17 cellular contexts compared by ENCODE assay signal in the genomic region with DNA sequence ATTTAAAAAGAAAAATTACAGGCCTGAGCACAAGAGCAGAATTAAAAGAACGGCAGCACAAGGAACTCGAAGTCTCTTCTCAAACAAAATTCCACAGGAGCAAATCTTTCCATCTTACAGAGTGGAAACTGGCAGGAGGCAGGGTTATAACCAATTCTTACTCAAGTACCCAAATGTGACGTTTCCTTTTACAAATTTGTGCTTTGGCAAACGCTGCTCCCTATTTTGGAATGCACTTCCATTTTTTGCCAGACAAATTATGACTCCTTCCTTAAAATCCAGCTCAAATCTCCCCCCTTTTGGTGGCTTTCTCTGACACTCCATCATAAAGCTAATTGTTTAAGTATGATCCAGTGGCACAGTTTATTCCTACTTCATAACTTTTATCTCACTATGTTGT. TPM values are rescaled to one million over a fixed set of nuclear protein-coding genes. Genes with fewer than 3 reads are reported as not detected.
DNase-seq lines count a peak whose midpoint lies in the region; ATAC-seq and TF ChIP-seq lines count a peak whose summit lies in the region.
"Had no signal": no experiment of that assay in that cellular context is flagged by ENCODE, and none has a peak within 500 bp of the region (broad histone marks: within the 10 kb centered on the region; RNA-seq: fewer than 3 reads in every experiment).

No MANE protein-coding gene starts in this region.

- peaks cover 3% of the 10 kb centered on the region for H3K36me3 ChIP-seq in adipocyte (ENCODE audit: control insufficient read depth, insufficient read depth, low read length, severe bottlenecking)
- H3K36me3 ChIP-seq: neutrophil, upper lobe of left lung had no signal

- no peaks in the 10 kb centered on the region for H3K9me3 ChIP-seq in adipocyte (ENCODE audit: control insufficient read depth, low read length)
- H3K9me3 ChIP-seq: body of pancreas, neutrophil, upper lobe of left lung had no signal

- no peak overlapping the region for H3K9ac ChIP-seq in adipocyte (ENCODE audit: low read length)

- H3K36me3 Mint-ChIP-seq in activated CD4-positive, alpha-beta memory T cell treated with anti-CD3 and anti-CD28 coated beads for 36 hours: peaks cover 2% of the 10 kb centered on the region

- DNase-seq in AG10803 (ENCODE audit: low read depth) (peak; percentile 87), adipocyte (ENCODE audit: low read depth) (peak; percentile 29), fibroblast of the conjunctiva (ENCODE audit: low read depth) (peak; percentile 26), stromal cell of bone marrow (ENCODE audit: low read depth) (peak; percentile 81), CD1c-positive myeloid dendritic cell (ENCODE audit: extremely low spot score) (no peak)
- no peak for DNase-seq in activated naive CD4-positive, alpha-beta T cell treated with Interleukin-2 at 50 U/mL for 16 hours
- DNase-seq in activated CD4-positive, alpha-beta memory T cell treated with anti-CD3 and anti-CD28 coated beads for 36 hours: no peak
- DNase-seq: activated CD4-positive, CD25-positive, alpha-beta regulatory T cell treated with anti-CD3 and anti-CD28 coated beads, Interleukin-2, amount 50 U/mL, for 72 hours; body of pancreas; dermis blood vessel endothelial cell; Kasumi-1; NCI-H1105 treated with DMSO at 0.1 percent for 48 hours; NCI-H2171 treated with DMSO at 0.1 percent for 48 hours; upper lobe of left lung had no signal

- H3K27me3 ChIP-seq in adipocyte (replicated peaks; ENCODE audit: control insufficient read depth, insufficient read depth, low read length): no peaks in the 10 kb centered on the region
- H3K27me3 ChIP-seq: body of pancreas, hepatocyte, neutrophil, upper lobe of left lung had no signal

- no peak overlapping the region for H3K4me3 ChIP-seq in AG10803 (ENCODE audit: low read length)
- H3K4me3 ChIP-seq in adipocyte (ENCODE audit: low read length): no peak overlapping the region
- H3K4me3 ChIP-seq: body of pancreas, hepatocyte, upper lobe of left lung had no signal

- CTCF ChIA-PET in activated CD4-positive, alpha-beta memory T cell treated with anti-CD3 and anti-CD28 coated beads for 36 hours (lab: Charles Lee): interaction anchor here (0.6 to 1.6 kb wide), 3 partner anchors 248 to 1163 kb away, joined by 3 read pairs; no protein-coding TSS in a partner anchor

- peaks cover 8% of the 10 kb centered on the region for H3K4me1 Mint-ChIP-seq in activated CD4-positive, alpha-beta memory T cell treated with anti-CD3 and anti-CD28 coated beads for 36 hours (ENCODE audit: low read depth)

- 0 out of 2 replicates have a peak, but pooled peaks have one; percentile 8 for TF ChIP-seq CTCF in AG10803 (conservative IDR thresholded peaks at IDR 0.05; ENCODE audit: low read length)

- H3K27me3 Mint-ChIP-seq in activated CD4-positive, alpha-beta memory T cell treated with anti-CD3 and anti-CD28 coated beads for 36 hours: no peaks in the 10 kb centered on the region

- no peaks in the 10 kb centered on the region for H3K9me3 Mint-ChIP-seq in activated CD4-positive, alpha-beta memory T cell treated with anti-CD3 and anti-CD28 coated beads for 36 hours

- no peak for ATAC-seq in GM19452 (IDR thresholded peaks at IDR 0.05; ENCODE audit: unreplicated experiment)
- ATAC-seq: body of pancreas had no signal

- POLR2A ChIA-PET in activated CD4-positive, alpha-beta memory T cell treated with anti-CD3 and anti-CD28 coated beads for 36 hours (lab: Charles Lee): no interaction called here

- H3K4me3 Mint-ChIP-seq in activated CD4-positive, alpha-beta memory T cell treated with anti-CD3 and anti-CD28 coated beads for 36 hours: no peak overlapping the region

- H3K4me1 ChIP-seq in adipocyte (ENCODE audit: control insufficient read depth, insufficient read depth, low read length): peaks cover 26% of the 10 kb centered on the region

- H3K27ac Mint-ChIP-seq in activated CD4-positive, alpha-beta memory T cell treated with anti-CD3 and anti-CD28 coated beads for 36 hours: no peak overlapping the region

- intact Hi-C loops in activated CD4-positive, alpha-beta memory T cell treated with anti-CD3 and anti-CD28 coated beads for 36 hours (cut with micrococcal nuclease): no loop called here

RNA-seq across cellular contexts. Expression of gene ERI3, which starts 7.8 kb away (rescaled TPM):
- 10 to 100 TPM; 35.7 to 37.0 TPM for total RNA-seq in activated CD4-positive, alpha-beta memory T cell treated with anti-CD3 and anti-CD28 coated beads for 36 hours

RNA-seq across cellular contexts. Expression of gene RNF220, which starts 57.8 kb away (rescaled TPM):
- total RNA-seq in activated CD4-positive, alpha-beta memory T cell treated with anti-CD3 and anti-CD28 coated beads for 36 hours: 10 to 100 TPM; 73.7 to 74.3 TPM

Comparison
In these comparisons a context has a peak if more than half of its experiments do, and no peak if none do; other contexts are left out.
1. DNase-seq: peak in AG10803 (single experiment), adipocyte (single experiment), fibroblast of the conjunctiva (single experiment) and stromal cell of bone marrow (single experiment); none in activated naive CD4-positive, alpha-beta T cell treated with Interleukin-2 at 50 U/mL for 16 hours (single experiment), activated CD4-positive, alpha-beta memory T cell treated with anti-CD3 and anti-CD28 coated beads for 36 hours (single experiment) and CD1c-positive myeloid dendritic cell (single experiment).